11 cellular contexts compared by ENCODE assay signal in the genomic region with DNA sequence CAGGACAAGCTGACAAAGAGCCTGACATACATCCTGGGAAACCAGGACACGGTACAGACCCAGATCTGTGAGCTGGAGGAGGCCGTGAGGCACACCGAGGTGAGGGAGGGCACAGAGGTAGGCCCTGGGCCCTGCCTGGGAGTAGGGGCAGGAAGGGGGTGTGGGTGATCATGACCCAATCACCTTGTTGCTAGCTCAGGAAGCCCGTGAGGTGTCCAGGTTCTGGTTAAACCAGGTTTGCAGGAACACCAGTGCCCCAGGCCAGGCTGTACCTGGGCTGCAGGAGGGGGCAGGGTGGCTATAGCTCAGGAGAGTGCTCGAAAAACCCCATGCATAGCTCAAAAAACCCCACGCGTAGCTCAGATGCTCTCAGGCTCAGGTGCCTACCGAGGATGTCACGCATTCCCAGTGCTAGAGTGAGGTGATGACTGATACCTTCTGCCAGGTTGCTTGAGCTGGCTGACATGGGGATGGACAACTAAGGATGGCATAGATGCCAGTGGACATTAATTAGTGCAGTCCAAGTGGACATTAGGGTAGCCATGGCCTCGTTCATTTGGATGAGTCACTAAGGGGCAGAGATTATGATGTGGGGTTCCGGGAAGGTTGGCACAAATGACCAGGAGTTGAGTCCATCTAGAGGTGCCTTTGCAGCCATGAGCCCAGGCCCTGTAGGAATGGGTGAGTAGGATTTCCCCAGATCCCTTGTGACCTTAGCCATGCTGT. TPM values are rescaled to one million over a fixed set of nuclear protein-coding genes. Genes with fewer than 3 reads are reported as not detected.
DNase-seq lines count a peak whose midpoint lies in the region; ATAC-seq and TF ChIP-seq lines count a peak whose summit lies in the region.
"Had no signal": no experiment of that assay in that cellular context is flagged by ENCODE, and none has a peak within 500 bp of the region (broad histone marks: within the 10 kb centered on the region; RNA-seq: fewer than 3 reads in every experiment).

No MANE protein-coding gene starts in this region.

- H3K36me3 ChIP-seq in OCI-LY3 (replicated peaks; ENCODE audit: low read depth, low read length), result peaks cover 17% of the 10 kb centered on the region
- H3K36me3 ChIP-seq: right lobe of liver, SJSA1 had no signal

- no peaks in the 10 kb centered on the region for H3K27me3 ChIP-seq in OCI-LY3 (ENCODE audit: low read depth, low read length)
- H3K27me3 ChIP-seq: right lobe of liver, SJSA1 had no signal

- no peaks in the 10 kb centered on the region for H3K9me3 Mint-ChIP-seq in activated CD4-positive, alpha-beta memory T cell treated with anti-CD3 and anti-CD28 coated beads, Interleukin-2, amount 10 ng/mL, durations not matched to agents 7 days and 5 days
- H3K9me3 Mint-ChIP-seq: activated naive CD4-positive, alpha-beta T cell treated with anti-CD3 and anti-CD28 coated beads, Interleukin-2, amount 50 U/mL, for 24 hours had no signal

- H3K9me3 ChIP-seq in OCI-LY3 (ENCODE audit: insufficient read depth, low read length), result no peaks in the 10 kb centered on the region
- H3K9me3 ChIP-seq: right lobe of liver, SJSA1 had no signal

- H2AFZ ChIP-seq in OCI-LY3 (ENCODE audit: low read depth, low read length), result no peak overlapping the region

- no peaks in the 10 kb centered on the region for H4K20me1 ChIP-seq in OCI-LY3 (ENCODE audit: insufficient read depth, low read length)

- ATAC-seq in sciatic nerve, result no peak
- no peak for ATAC-seq in GM18868 (IDR thresholded peaks at IDR 0.05; ENCODE audit: unreplicated experiment)

- H3K9ac ChIP-seq in OCI-LY3 (ENCODE audit: low read length), result no peak overlapping the region

- intact Hi-C loops in sciatic nerve (cut with DNase I), result loop anchor here (10.0 kb wide), 1 partner anchor 53 kb away; the partner anchor contains the start of gene EFNA1

- H3K79me2 ChIP-seq in OCI-LY3 (ENCODE audit: low read length), result peaks cover 7% of the 10 kb centered on the region

- CTCF ChIA-PET in activated CD4-positive, alpha-beta memory T cell treated with anti-CD3 and anti-CD28 coated beads, Interleukin-2, amount 10 ng/mL, durations not matched to agents 7 days and 5 days (lab: Charles Lee), result interaction anchor here (0.7 to 2.7 kb wide), 9 partner anchors 16 to 93 kb away, joined by 3 to 21 read pairs (median 8); no protein-coding TSS in a partner anchor

- no peak overlapping the region for H3K27ac ChIP-seq in OCI-LY3 (ENCODE audit: low read length)
- H3K27ac ChIP-seq: right lobe of liver, SJSA1 had no signal

- H3K4me3 ChIP-seq in OCI-LY3 (ENCODE audit: low read length) (no peak overlapping the region), epithelial cell of esophagus (ENCODE audit: low read length) (no peak overlapping the region)
- H3K4me3 ChIP-seq: right lobe of liver, SJSA1 had no signal

- H3K4me2 ChIP-seq in OCI-LY3 (ENCODE audit: low read length), result peak overlapping the region; percentile 5; the same call in 1 of the 2 replicates

- H3K4me1 Mint-ChIP-seq in activated CD4-positive, alpha-beta memory T cell treated with anti-CD3 and anti-CD28 coated beads, Interleukin-2, amount 10 ng/mL, durations not matched to agents 7 days and 5 days, result peaks cover 53% of the 10 kb centered on the region

- H3K27ac Mint-ChIP-seq in activated CD4-positive, alpha-beta memory T cell treated with anti-CD3 and anti-CD28 coated beads, Interleukin-2, amount 10 ng/mL, durations not matched to agents 7 days and 5 days, result no peak overlapping the region

- H3K4me3 Mint-ChIP-seq in activated CD4-positive, alpha-beta memory T cell treated with anti-CD3 and anti-CD28 coated beads, Interleukin-2, amount 10 ng/mL, durations not matched to agents 7 days and 5 days, result no peak overlapping the region

- no peaks in the 10 kb centered on the region for H3K27me3 Mint-ChIP-seq in activated CD4-positive, alpha-beta memory T cell treated with anti-CD3 and anti-CD28 coated beads, Interleukin-2, amount 10 ng/mL, durations not matched to agents 7 days and 5 days
- H3K27me3 Mint-ChIP-seq: activated naive CD4-positive, alpha-beta T cell treated with anti-CD3 and anti-CD28 coated beads, Interleukin-2, amount 50 U/mL, for 24 hours had no signal

- no peak for TF ChIP-seq CTCF in OCI-LY3 (IDR thresholded peaks at IDR 0.05; ENCODE audit: low read depth, low read length)
- no peak for TF ChIP-seq CTCF in epithelial cell of esophagus (IDR thresholded peaks at IDR 0.05; ENCODE audit: insufficient read depth, low read depth, low read length, missing control alignments)

- POLR2A ChIA-PET in activated CD4-positive, alpha-beta memory T cell treated with anti-CD3 and anti-CD28 coated beads, Interleukin-2, amount 10 ng/mL, durations not matched to agents 7 days and 5 days (lab: Charles Lee), result interaction anchor here (1.2 to 7.5 kb wide), 5 partner anchors 16 to 146 kb away, joined by 3 to 133 read pairs (median 8); partner anchors contain the start of genes MTX1 and THBS3

- peaks cover 56% of the 10 kb centered on the region for H3K36me3 Mint-ChIP-seq in activated CD4-positive, alpha-beta memory T cell treated with anti-CD3 and anti-CD28 coated beads, Interleukin-2, amount 10 ng/mL, durations not matched to agents 7 days and 5 days (ENCODE audit: low read depth)

- H3K4me1 ChIP-seq in OCI-LY3 (ENCODE audit: low read length), result peaks cover 23% of the 10 kb centered on the region

- DNase-seq in SIG-M5 treated with dmso at 0.1 percent for 504 hours (lab: John Stamatoyannopoulos, UW; ENCODE audit: unreplicated experiment) (peak; percentile 35), SIG-M5 (lab: John Stamatoyannopoulos, UW) (no peak), epithelial cell of esophagus (ENCODE audit: low read depth) (peak; percentile 50), sciatic nerve (ENCODE audit: low spot score) (peak; percentile 48), NCI-H146 (lab: John Stamatoyannopoulos, UW) (no peak)
- no peak for DNase-seq in activated CD4-positive, alpha-beta memory T cell treated with anti-CD3 and anti-CD28 coated beads, Interleukin-2, amount 10 ng/mL, durations not matched to agents 7 days and 5 days

RNA-seq across cellular contexts. Expression of gene TRIM46, which starts 3.7 kb away (rescaled TPM):
- total RNA-seq in sciatic nerve, result 4.8 TPM
- 10 to 100 TPM; 17.8 to 18.3 TPM for total RNA-seq in activated CD4-positive, alpha-beta memory T cell treated with anti-CD3 and anti-CD28 coated beads, Interleukin-2, amount 10 ng/mL, durations not matched to agents 7 days and 5 days

RNA-seq across cellular contexts. Expression of gene KRTCAP2, which starts 4.3 kb away (rescaled TPM):
- total RNA-seq in sciatic nerve, result 162 TPM
- 100 to 1,000 TPM; 203 to 224 TPM for total RNA-seq in activated CD4-positive, alpha-beta memory T cell treated with anti-CD3 and anti-CD28 coated beads, Interleukin-2, amount 10 ng/mL, durations not matched to agents 7 days and 5 days

RNA-seq across cellular contexts. Expression of gene THBS3, which starts 30.3 kb away (rescaled TPM):
- total RNA-seq in sciatic nerve, result 58.8 TPM
- total RNA-seq in activated CD4-positive, alpha-beta memory T cell treated with anti-CD3 and anti-CD28 coated beads, Interleukin-2, amount 10 ng/mL, durations not matched to agents 7 days and 5 days, result 10 to 100 TPM; 30.7 to 32.3 TPM

RNA-seq across cellular contexts. Expression of gene MTX1, which starts 31.1 kb away (rescaled TPM):
- total RNA-seq in sciatic nerve, result 20.0 TPM
- 10 to 100 TPM; 41.2 to 43.1 TPM for total RNA-seq in activated CD4-positive, alpha-beta memory T cell treated with anti-CD3 and anti-CD28 coated beads, Interleukin-2, amount 10 ng/mL, durations not matched to agents 7 days and 5 days

RNA-seq across cellular contexts. Expression of gene DPM3, which starts 37.0 kb away (rescaled TPM):
- 75.3 TPM for total RNA-seq in sciatic nerve
- 10 to 100 TPM; 80.2 to 80.6 TPM for total RNA-seq in activated CD4-positive, alpha-beta memory T cell treated with anti-CD3 and anti-CD28 coated beads, Interleukin-2, amount 10 ng/mL, durations not matched to agents 7 days and 5 days

Comparison
In these comparisons a context has a peak if more than half of its experiments do, and no peak if none do; other contexts are left out.
1. DNase-seq: peak in SIG-M5 treated with dmso at 0.1 percent for 504 hours (single experiment), epithelial cell of esophagus (single experiment) and sciatic nerve (single experiment); none in SIG-M5 (single experiment), NCI-H146 (single experiment) and activated CD4-positive, alpha-beta memory T cell treated with anti-CD3 and anti-CD28 coated beads, Interleukin-2, amount 10 ng/mL, durations not matched to agents 7 days and 5 days (single experiment).